ENCODE assay signal across 29 cellular contexts in genomic region chr2:23423873-23424680, GRCh38. TPM values are rescaled to one million over a fixed set of nuclear protein-coding genes. Genes with fewer than 3 reads are reported as not detected.
DNase-seq lines count a peak whose midpoint lies in the region; ATAC-seq, FAIRE-seq and TF ChIP-seq lines count a peak whose summit lies in the region.
"Had no signal": no experiment of that assay in that cellular context is flagged by ENCODE, and none has a peak within 500 bp of the region (broad histone marks: within the 10 kb centered on the region; RNA-seq: fewer than 3 reads in every experiment).

No MANE protein-coding gene starts in this region.

- no peak for ATAC-seq in activated CD4-positive, alpha-beta T cell treated with anti-CD3 and anti-CD28 coated beads for 36 hours
- no peak for ATAC-seq in right cardiac atrium
- no peak for ATAC-seq in HG03469 (IDR thresholded peaks at IDR 0.05; ENCODE audit: unreplicated experiment)
- ATAC-seq in HG02623 (IDR thresholded peaks at IDR 0.05; ENCODE audit: unreplicated experiment), result no peak
- ATAC-seq: sciatic nerve had no signal

- 83 to 89% methylated on average over 16 of the region's 16 CpGs for WGBS in sigmoid colon, 2 donors
- WGBS in right cardiac atrium, result 85% methylated on average over 16 of the region's 16 CpGs

- POLR2A ChIA-PET in activated CD4-positive, alpha-beta T cell treated with anti-CD3 and anti-CD28 coated beads for 36 hours (lab: Charles Lee), result no interaction called here
- POLR2A ChIA-PET in activated CD4-positive, alpha-beta T cell treated with anti-CD3 and anti-CD28 coated beads, Interleukin-2, amount 10 ng/mL, durations not matched to agents 7 days and 5 days (lab: Charles Lee), result no interaction called here

- intact Hi-C loops in activated CD4-positive, alpha-beta T cell treated with anti-CD3 and anti-CD28 coated beads for 36 hours (cut with DNase I, micrococcal nuclease), result no loop called here
- intact Hi-C loops in kidney (cut with DNase I) (no loop called here), sigmoid colon (cut with DNase I) (no loop called here), right cardiac atrium (cut with DNase I) (no loop called here)

- no peak for TF ChIP-seq POLR2A in sigmoid colon (IDR thresholded peaks at IDR 0.05)

- TF ChIP-seq CTCF in kidney (IDR thresholded peaks at IDR 0.05; ENCODE audit: borderline replicate concordance, extremely low read depth, insufficient read depth) (no peak), sigmoid colon (IDR thresholded peaks at IDR 0.05) (no peak)

- H3K9ac ChIP-seq in SK-N-MC (ENCODE audit: insufficient read length), result peak overlapping the region; percentile 31
- no peak overlapping the region for H3K9ac ChIP-seq in kidney (ENCODE audit: low read length in 2 of 2)
- H3K9ac ChIP-seq: parathyroid adenoma had no signal

- no peaks in the 10 kb centered on the region for H3K4me1 Mint-ChIP-seq in activated CD4-positive, alpha-beta T cell treated with anti-CD3 and anti-CD28 coated beads for 36 hours
- H3K4me1 Mint-ChIP-seq in activated CD4-positive, alpha-beta T cell treated with anti-CD3 and anti-CD28 coated beads, Interleukin-2, amount 10 ng/mL, durations not matched to agents 7 days and 5 days, result no peaks in the 10 kb centered on the region
- H3K4me1 Mint-ChIP-seq: activated CD4-positive, alpha-beta T cell treated with anti-CD3 and anti-CD28 coated beads, Interleukin-2, amount 10 ng/mL, durations not matched to agents 24 days and 14 days; activated naive CD8-positive, alpha-beta T cell treated with anti-CD3 and anti-CD28 coated beads for 36 hours; CD4-positive, CD25-positive, alpha-beta regulatory T cell; memory B cell; naive B cell had no signal

- H3K27me3 Mint-ChIP-seq in activated CD4-positive, alpha-beta T cell treated with anti-CD3 and anti-CD28 coated beads for 36 hours, result no peaks in the 10 kb centered on the region
- H3K27me3 Mint-ChIP-seq in activated CD4-positive, alpha-beta T cell treated with anti-CD3 and anti-CD28 coated beads, Interleukin-2, amount 10 ng/mL, durations not matched to agents 7 days and 5 days, result no peaks in the 10 kb centered on the region
- H3K27me3 Mint-ChIP-seq: activated CD4-positive, alpha-beta T cell treated with anti-CD3 and anti-CD28 coated beads, Interleukin-2, amount 10 ng/mL, durations not matched to agents 24 days and 14 days; activated naive CD8-positive, alpha-beta T cell treated with anti-CD3 and anti-CD28 coated beads for 36 hours; CD4-positive, CD25-positive, alpha-beta regulatory T cell had no signal

- no peaks in the 10 kb centered on the region for H3K27me3 ChIP-seq in sigmoid colon
- no peaks in the 10 kb centered on the region for H3K27me3 ChIP-seq in right cardiac atrium (ENCODE audit: control insufficient read depth, insufficient read depth)
- H3K27me3 ChIP-seq: ascending aorta, SJSA1, stomach, upper lobe of left lung had no signal

- H3K27ac ChIP-seq in SK-N-MC, result peak overlapping the region; percentile 95
- no peak overlapping the region for H3K27ac ChIP-seq in kidney (ENCODE audit: low read depth in 2 of 2, low read length in 2 of 2)
- peak overlapping the region; percentile 39 to 89 (median 66) for H3K27ac ChIP-seq in sigmoid colon
- no peak overlapping the region for H3K27ac ChIP-seq in right cardiac atrium (ENCODE audit: low read length)
- H3K27ac ChIP-seq: 22Rv1, ascending aorta, parathyroid adenoma, SJSA1, upper lobe of left lung had no signal

- peak; percentile 19 for DNase-seq in activated CD4-positive, alpha-beta T cell treated with anti-CD3 and anti-CD28 coated beads for 36 hours
- DNase-seq in activated CD4-positive, alpha-beta T cell treated with anti-CD3 and anti-CD28 coated beads, Interleukin-2, amount 10 ng/mL, durations not matched to agents 7 days and 5 days, result no peak
- DNase-seq in SK-N-MC (ENCODE audit: low read depth, low spot score) (peak; percentile 84), kidney (peak; percentile 61), sigmoid colon (peak; percentile 64), right cardiac atrium (no peak)
- DNase-seq: activated CD4-positive, alpha-beta T cell treated with anti-CD3 and anti-CD28 coated beads, Interleukin-2, amount 10 ng/mL, durations not matched to agents 24 days and 14 days; activated effector memory CD4-positive, alpha-beta T cell treated with Interleukin-2 at 50 U/mL for 16 hours; activated naive CD8-positive, alpha-beta T cell treated with anti-CD3 and anti-CD28 coated beads for 36 hours; caudate nucleus; CD4-positive, CD25-positive, alpha-beta regulatory T cell; DMS 273 treated with DMSO at 0.1 percent for 48 hours; GOT3; naive B cell; NCI-H1092 treated with DMSO at 0.1 percent for 48 hours; NCI-H1930; NCI-H526 treated with DMSO at 0.1 percent for 48 hours; stimulated activated CD8-positive, alpha-beta memory T cell treated with anti-CD3 and anti-CD28 coated beads, Interleukin-4, amount 100 ng/mL, for 48 hours; stomach had no signal

- H3K36me3 ChIP-seq in SK-N-MC (ENCODE audit: insufficient read depth, low read length) (no peaks in the 10 kb centered on the region), kidney (ENCODE audit: control insufficient read depth in 1 of 2, insufficient read depth in 2 of 2, low read length in 2 of 2) (no peaks in the 10 kb centered on the region), sigmoid colon (no peaks in the 10 kb centered on the region)
- H3K36me3 ChIP-seq: ascending aorta, SJSA1, stomach, upper lobe of left lung had no signal

- no peaks in the 10 kb centered on the region for H3K9me3 Mint-ChIP-seq in activated CD4-positive, alpha-beta T cell treated with anti-CD3 and anti-CD28 coated beads for 36 hours (ENCODE audit: low read depth)
- H3K9me3 Mint-ChIP-seq in activated CD4-positive, alpha-beta T cell treated with anti-CD3 and anti-CD28 coated beads, Interleukin-2, amount 10 ng/mL, durations not matched to agents 7 days and 5 days, result no peaks in the 10 kb centered on the region
- H3K9me3 Mint-ChIP-seq: activated CD4-positive, alpha-beta T cell treated with anti-CD3 and anti-CD28 coated beads, Interleukin-2, amount 10 ng/mL, durations not matched to agents 24 days and 14 days; activated naive CD8-positive, alpha-beta T cell treated with anti-CD3 and anti-CD28 coated beads for 36 hours; CD4-positive, CD25-positive, alpha-beta regulatory T cell; memory B cell; naive B cell; T-helper 1 cell treated with Interleukin-12 subunit alpha and Interleukin-12 subunit beta and Interleukin-4 antibody, amounts not matched to agents 30 μg/mL and 1 μg/mL, for 36 hours had no signal

- TF ChIP-seq EP300 in sigmoid colon (IDR thresholded peaks at IDR 0.05), result no peak

- H3K9me3 ChIP-seq in SK-N-MC (ENCODE audit: low read depth, low read length), result no peaks in the 10 kb centered on the region
- H3K9me3 ChIP-seq in kidney (ENCODE audit: control insufficient read depth in 1 of 2, low read length in 2 of 2), result no peaks in the 10 kb centered on the region
- no peaks in the 10 kb centered on the region for H3K9me3 ChIP-seq in sigmoid colon
- H3K9me3 ChIP-seq in right cardiac atrium (ENCODE audit: control insufficient read depth, low read length), result no peaks in the 10 kb centered on the region
- H3K9me3 ChIP-seq: ascending aorta, SJSA1, stomach, upper lobe of left lung had no signal

- FAIRE-seq in kidney (lab: Jason Lieb, UNC), result no peak

- H3K4me3 Mint-ChIP-seq in activated CD4-positive, alpha-beta T cell treated with anti-CD3 and anti-CD28 coated beads for 36 hours, result no peak overlapping the region
- no peak overlapping the region for H3K4me3 Mint-ChIP-seq in activated CD4-positive, alpha-beta T cell treated with anti-CD3 and anti-CD28 coated beads, Interleukin-2, amount 10 ng/mL, durations not matched to agents 7 days and 5 days
- H3K4me3 Mint-ChIP-seq: activated CD4-positive, alpha-beta T cell treated with anti-CD3 and anti-CD28 coated beads, Interleukin-2, amount 10 ng/mL, durations not matched to agents 24 days and 14 days; activated naive CD8-positive, alpha-beta T cell treated with anti-CD3 and anti-CD28 coated beads for 36 hours; CD4-positive, CD25-positive, alpha-beta regulatory T cell; memory B cell; naive B cell; T-helper 1 cell treated with Interleukin-12 subunit alpha and Interleukin-12 subunit beta and Interleukin-4 antibody, amounts not matched to agents 30 μg/mL and 1 μg/mL, for 36 hours had no signal

- no peaks in the 10 kb centered on the region for H3K36me3 Mint-ChIP-seq in activated CD4-positive, alpha-beta T cell treated with anti-CD3 and anti-CD28 coated beads for 36 hours (ENCODE audit: low read depth)
- H3K36me3 Mint-ChIP-seq in activated CD4-positive, alpha-beta T cell treated with anti-CD3 and anti-CD28 coated beads, Interleukin-2, amount 10 ng/mL, durations not matched to agents 7 days and 5 days (ENCODE audit: low read depth), result no peaks in the 10 kb centered on the region
- H3K36me3 Mint-ChIP-seq: activated naive CD8-positive, alpha-beta T cell treated with anti-CD3 and anti-CD28 coated beads for 36 hours; CD4-positive, CD25-positive, alpha-beta regulatory T cell; memory B cell; naive B cell had no signal

- H3K4me3 ChIP-seq in SK-N-MC (peak overlapping the region; percentile 60), kidney (ENCODE audit: low read length in 2 of 2) (no peak overlapping the region), sigmoid colon (no peak overlapping the region), right cardiac atrium (ENCODE audit: low read length) (no peak overlapping the region)
- H3K4me3 ChIP-seq: ascending aorta, SJSA1, stomach, upper lobe of left lung had no signal

- H3K4me1 ChIP-seq in kidney (ENCODE audit: control insufficient read depth in 1 of 2, insufficient read depth in 1 of 2, low read depth in 1 of 2, low read length in 2 of 2), result peaks cover 0 to 4% of the 10 kb centered on the region in 2 donors
- H3K4me1 ChIP-seq in sigmoid colon, result peaks cover 0 to 90% (median 74%) of the 10 kb centered on the region in 4 donors
- no peaks in the 10 kb centered on the region for H3K4me1 ChIP-seq in right cardiac atrium (ENCODE audit: control insufficient read depth, insufficient read depth, low read length)
- H3K4me1 ChIP-seq: parathyroid adenoma had no signal

- no peak overlapping the region for H3K27ac Mint-ChIP-seq in activated CD4-positive, alpha-beta T cell treated with anti-CD3 and anti-CD28 coated beads for 36 hours
- no peak overlapping the region for H3K27ac Mint-ChIP-seq in activated CD4-positive, alpha-beta T cell treated with anti-CD3 and anti-CD28 coated beads, Interleukin-2, amount 10 ng/mL, durations not matched to agents 7 days and 5 days
- H3K27ac Mint-ChIP-seq: activated CD4-positive, alpha-beta T cell treated with anti-CD3 and anti-CD28 coated beads, Interleukin-2, amount 10 ng/mL, durations not matched to agents 24 days and 14 days; activated naive CD8-positive, alpha-beta T cell treated with anti-CD3 and anti-CD28 coated beads for 36 hours; CD4-positive, CD25-positive, alpha-beta regulatory T cell; memory B cell; naive B cell; T-helper 1 cell treated with Interleukin-12 subunit alpha and Interleukin-12 subunit beta and Interleukin-4 antibody, amounts not matched to agents 30 μg/mL and 1 μg/mL, for 36 hours had no signal

- CTCF ChIA-PET in activated CD4-positive, alpha-beta T cell treated with anti-CD3 and anti-CD28 coated beads for 36 hours (lab: Charles Lee), result no interaction called here
- CTCF ChIA-PET in activated CD4-positive, alpha-beta T cell treated with anti-CD3 and anti-CD28 coated beads, Interleukin-2, amount 10 ng/mL, durations not matched to agents 7 days and 5 days (lab: Charles Lee), result interaction anchor here (1.0 kb wide), 1 partner anchor 12 kb away, joined by 3 read pairs; no protein-coding TSS in a partner anchor

RNA-seq across cellular contexts. Expression of gene KLHL29, which starts 39.1 kb away (rescaled TPM):
- total RNA-seq in activated CD4-positive, alpha-beta T cell treated with anti-CD3 and anti-CD28 coated beads for 36 hours, result 1 to 10 TPM; 1.7 to 2.0 TPM
- total RNA-seq in activated CD4-positive, alpha-beta T cell treated with anti-CD3 and anti-CD28 coated beads, Interleukin-2, amount 10 ng/mL, durations not matched to agents 7 days and 5 days, result 1 to 10 TPM; 2.9 to 3.5 TPM
- total RNA-seq in kidney (10.5 TPM), sigmoid colon (10 to 100 TPM in 2 of 4 donors, 1 to 10 TPM in 2; 6.3 to 25.5 (median 13.9) TPM), right cardiac atrium (1 to 10 TPM; 1.9 to 4.0 (median 2.1) TPM)
- polyA plus RNA-seq in kidney (ENCODE audit: insufficient read depth, low read depth, low replicate concordance) (1.5 TPM), sigmoid colon (1 to 10 TPM in 1 of 3 donors, under 1 TPM in 2; 0.46 to 3.8 (median 0.60) TPM), right cardiac atrium (1.7 TPM)

Comparison
In these comparisons a context has a peak if more than half of its experiments do, and no peak if none do; other contexts are left out.
1. DNase-seq: peak in activated CD4-positive, alpha-beta T cell treated with anti-CD3 and anti-CD28 coated beads for 36 hours (single experiment), SK-N-MC (single experiment), kidney (single experiment) and sigmoid colon (single experiment); none in activated CD4-positive, alpha-beta T cell treated with anti-CD3 and anti-CD28 coated beads, Interleukin-2, amount 10 ng/mL, durations not matched to agents 7 days and 5 days (single experiment) and right cardiac atrium (0 of 3).
2. H3K27ac ChIP-seq: peak in SK-N-MC (single experiment) and sigmoid colon (4 of 4); none in kidney (0 of 2) and right cardiac atrium (single experiment).